In genomic region chr18:51184092-51184458, GRCh38 we compare ENCODE assay signal across 22 cellular contexts. TPM values are rescaled to one million over a fixed set of nuclear protein-coding genes. Genes with fewer than 3 reads are reported as not detected.
DNase-seq lines count a peak whose midpoint lies in the region; ATAC-seq and TF ChIP-seq lines count a peak whose summit lies in the region.
"Had no signal": no experiment of that assay in that cellular context is flagged by ENCODE, and none has a peak within 500 bp of the region (broad histone marks: within the 10 kb centered on the region; RNA-seq: fewer than 3 reads in every experiment).

No MANE protein-coding gene starts in this region.

- ATAC-seq in activated CD4-positive, alpha-beta T cell treated with anti-CD3 and anti-CD28 coated beads for 36 hours, result no peak
- no peak for ATAC-seq in CD4-positive, CD25-positive, alpha-beta regulatory T cell (ENCODE audit: low read depth in 2 of 2)
- ATAC-seq in activated naive CD8-positive, alpha-beta T cell treated with anti-CD3 and anti-CD28 coated beads, Interleukin-2, amount 50 U/mL, for 24 hours, result no peak
- ATAC-seq in natural killer cell (no peak), GM19328 (IDR thresholded peaks at IDR 0.05; ENCODE audit: unreplicated experiment) (no peak)
- ATAC-seq: HCT116 had no signal

- no peak overlapping the region for H3K4me3 Mint-ChIP-seq in activated CD4-positive, alpha-beta T cell treated with anti-CD3 and anti-CD28 coated beads for 36 hours
- peak overlapping the region in 2 of 4 donors; percentile 29 to 31 for H3K4me3 Mint-ChIP-seq in CD4-positive, CD25-positive, alpha-beta regulatory T cell
- H3K4me3 Mint-ChIP-seq in activated naive CD8-positive, alpha-beta T cell treated with anti-CD3 and anti-CD28 coated beads, Interleukin-2, amount 50 U/mL, for 24 hours, result no peak overlapping the region
- peak overlapping the region; percentile 55 for H3K4me3 Mint-ChIP-seq in natural killer cell

- H3K36me3 ChIP-seq in CD4-positive, CD25-positive, alpha-beta regulatory T cell (ENCODE audit: control insufficient read depth, insufficient read depth, low read length), result peaks cover 23% of the 10 kb centered on the region

- DNase-seq in activated CD4-positive, alpha-beta T cell treated with anti-CD3 and anti-CD28 coated beads for 36 hours, result no peak
- no peak for DNase-seq in activated CD4-positive, alpha-beta T cell treated with anti-CD3 and anti-CD28 coated beads for 4 hours
- DNase-seq in CD4-positive, CD25-positive, alpha-beta regulatory T cell, result no peak
- no peak for DNase-seq in activated naive CD8-positive, alpha-beta T cell treated with anti-CD3 and anti-CD28 coated beads, Interleukin-2, amount 50 U/mL, for 24 hours
- DNase-seq in natural killer cell (no peak), NCI-H2029 treated with DMSO at 0.1 percent for 48 hours (lab: John Stamatoyannopoulos, UW) (no peak), NCI-H187 (lab: John Stamatoyannopoulos, UW) (no peak)
- DNase-seq: AML-193, DMS 273 treated with DMSO at 0.1 percent for 48 hours, DND-41, GM23248, NCI-H1417 treated with DMSO at 0.1 percent for 48 hours, NCI-H1930, NCI-H345, NCI-H524 treated with DMSO at 0.1 percent for 48 hours, PC-9 had no signal

- H3K27ac Mint-ChIP-seq in activated CD4-positive, alpha-beta T cell treated with anti-CD3 and anti-CD28 coated beads for 36 hours, result peak overlapping the region; percentile 42
- H3K27ac Mint-ChIP-seq in CD4-positive, CD25-positive, alpha-beta regulatory T cell, result peak overlapping the region; percentile 5 to 76 (median 38)
- peak overlapping the region; percentile 47 for H3K27ac Mint-ChIP-seq in activated naive CD8-positive, alpha-beta T cell treated with anti-CD3 and anti-CD28 coated beads, Interleukin-2, amount 50 U/mL, for 24 hours
- peak overlapping the region; percentile 77 to 97 for H3K27ac Mint-ChIP-seq in natural killer cell

- CTCF ChIA-PET in activated CD4-positive, alpha-beta T cell treated with anti-CD3 and anti-CD28 coated beads for 36 hours (lab: Charles Lee), result interaction anchor here (1.5 to 1.7 kb wide), 3 partner anchors 9 to 42 kb away, joined by 3 to 6 read pairs (median 4); no protein-coding TSS in a partner anchor

- intact Hi-C loops in activated CD4-positive, alpha-beta T cell treated with anti-CD3 and anti-CD28 coated beads for 36 hours (cut with DNase I, micrococcal nuclease), result no loop called here
- intact Hi-C loops in natural killer cell (cut with micrococcal nuclease), result no loop called here

- H3K27me3 Mint-ChIP-seq in activated CD4-positive, alpha-beta T cell treated with anti-CD3 and anti-CD28 coated beads for 36 hours, result no peaks in the 10 kb centered on the region
- no peaks in the 10 kb centered on the region for H3K27me3 Mint-ChIP-seq in CD4-positive, CD25-positive, alpha-beta regulatory T cell
- H3K27me3 Mint-ChIP-seq in activated naive CD8-positive, alpha-beta T cell treated with anti-CD3 and anti-CD28 coated beads, Interleukin-2, amount 50 U/mL, for 24 hours, result no peaks in the 10 kb centered on the region
- H3K27me3 Mint-ChIP-seq in natural killer cell (ENCODE audit: low read depth in 2 of 2), result no peaks in the 10 kb centered on the region

- TF ChIP-seq CTCF in natural killer cell (IDR thresholded peaks at IDR 0.05), result no peak

- H3K9me3 ChIP-seq in CD4-positive, CD25-positive, alpha-beta regulatory T cell (ENCODE audit: control insufficient read depth in 2 of 2, low read length in 2 of 2), result no peaks in the 10 kb centered on the region

- peaks cover 42% of the 10 kb centered on the region for H3K36me3 Mint-ChIP-seq in activated CD4-positive, alpha-beta T cell treated with anti-CD3 and anti-CD28 coated beads for 36 hours (ENCODE audit: low read depth)
- H3K36me3 Mint-ChIP-seq in CD4-positive, CD25-positive, alpha-beta regulatory T cell, result peaks cover 14% of the 10 kb centered on the region
- H3K36me3 Mint-ChIP-seq in activated naive CD8-positive, alpha-beta T cell treated with anti-CD3 and anti-CD28 coated beads, Interleukin-2, amount 50 U/mL, for 24 hours (ENCODE audit: low read depth), result peaks cover 53% of the 10 kb centered on the region
- no peaks in the 10 kb centered on the region for H3K36me3 Mint-ChIP-seq in natural killer cell

- peaks cover 70% of the 10 kb centered on the region for H3K4me1 ChIP-seq in CD4-positive, CD25-positive, alpha-beta regulatory T cell (ENCODE audit: control insufficient read depth, insufficient read depth, low read length, poor library complexity, severe bottlenecking)

- no peaks in the 10 kb centered on the region for H3K27me3 ChIP-seq in CD4-positive, CD25-positive, alpha-beta regulatory T cell (ENCODE audit: control insufficient read depth, insufficient read depth, low read length)

- H3K9me3 Mint-ChIP-seq in activated CD4-positive, alpha-beta T cell treated with anti-CD3 and anti-CD28 coated beads for 36 hours (ENCODE audit: low read depth), result peaks cover 1% of the 10 kb centered on the region
- H3K9me3 Mint-ChIP-seq in CD4-positive, CD25-positive, alpha-beta regulatory T cell, result no peaks in the 10 kb centered on the region
- H3K9me3 Mint-ChIP-seq in activated naive CD8-positive, alpha-beta T cell treated with anti-CD3 and anti-CD28 coated beads, Interleukin-2, amount 50 U/mL, for 24 hours, result no peaks in the 10 kb centered on the region
- no peaks in the 10 kb centered on the region for H3K9me3 Mint-ChIP-seq in natural killer cell

- peak overlapping the region; percentile 9 for H3K4me3 ChIP-seq in CD4-positive, CD25-positive, alpha-beta regulatory T cell (ENCODE audit: low read depth, low read length)
- H3K4me3 ChIP-seq: GM23248, PC-9 had no signal

- peaks cover 70% of the 10 kb centered on the region for H3K4me1 Mint-ChIP-seq in activated CD4-positive, alpha-beta T cell treated with anti-CD3 and anti-CD28 coated beads for 36 hours
- peaks cover 46 to 91% (median 74%) of the 10 kb centered on the region in 4 donors for H3K4me1 Mint-ChIP-seq in CD4-positive, CD25-positive, alpha-beta regulatory T cell
- peaks cover 80% of the 10 kb centered on the region for H3K4me1 Mint-ChIP-seq in activated naive CD8-positive, alpha-beta T cell treated with anti-CD3 and anti-CD28 coated beads, Interleukin-2, amount 50 U/mL, for 24 hours
- peaks cover 77 to 91% of the 10 kb centered on the region in 2 donors for H3K4me1 Mint-ChIP-seq in natural killer cell

- H3K27ac ChIP-seq in CD4-positive, CD25-positive, alpha-beta regulatory T cell (ENCODE audit: insufficient read depth, low read length, poor library complexity, severe bottlenecking), result no peak overlapping the region
- H3K27ac ChIP-seq: 22Rv1, C4-2B, GM23248, HL-60, PC-9, RWPE1 had no signal

- POLR2A ChIA-PET in activated CD4-positive, alpha-beta T cell treated with anti-CD3 and anti-CD28 coated beads for 36 hours (lab: Charles Lee), result no interaction called here

RNA-seq across cellular contexts. Expression of gene MEX3C, which starts 13.4 kb away (rescaled TPM):
- total RNA-seq in activated CD4-positive, alpha-beta T cell treated with anti-CD3 and anti-CD28 coated beads for 36 hours, result 10 to 100 TPM; 46.7 to 66.9 TPM
- 84.3 TPM for total RNA-seq in CD4-positive, CD25-positive, alpha-beta regulatory T cell
- polyA plus RNA-seq in CD4-positive, CD25-positive, alpha-beta regulatory T cell, result 10 to 100 TPM in 2 of 4 donors, 1 to 10 TPM in 2; 6.4 to 12.9 (median 10.0) TPM
- total RNA-seq in natural killer cell, result 100 to 1,000 TPM; 189 to 205 (median 202) TPM
